ENCODE assay signal across 7 cellular contexts in genomic region chrX:47644557-47645091, GRCh38. TPM values are rescaled to one million over a fixed set of nuclear protein-coding genes. Genes with fewer than 3 reads are reported as not detected.
DNase-seq lines count a peak whose midpoint lies in the region; ATAC-seq and TF ChIP-seq lines count a peak whose summit lies in the region.
"Had no signal": no experiment of that assay in that cellular context is flagged by ENCODE, and none has a peak within 500 bp of the region (broad histone marks: within the 10 kb centered on the region; RNA-seq: fewer than 3 reads in every experiment).

No MANE protein-coding gene starts in this region.

- POLR2A ChIA-PET in activated CD8-positive, alpha-beta T cell treated with anti-CD3 and anti-CD28 coated beads, Interleukin-2, amount 10 ng/mL, durations not matched to agents 7 days and 5 days (lab: Charles Lee): no interaction called here

- no peaks in the 10 kb centered on the region for H3K9me2 ChIP-seq in GM23338 (ENCODE audit: insufficient read depth)

- H3K36me3 Mint-ChIP-seq in GM23338 (ENCODE audit: low read depth): peaks cover 38% of the 10 kb centered on the region
- peaks cover 50% of the 10 kb centered on the region for H3K36me3 Mint-ChIP-seq in activated CD8-positive, alpha-beta T cell treated with anti-CD3 and anti-CD28 coated beads, Interleukin-2, amount 10 ng/mL, durations not matched to agents 7 days and 5 days (ENCODE audit: low read depth)
- H3K36me3 Mint-ChIP-seq in activated T-cell treated with anti-CD3 and anti-CD28 coated beads, Interleukin-2, amount 50 U/mL, for 24 hours (ENCODE audit: low read depth): peaks cover 81% of the 10 kb centered on the region

- ATAC-seq in GM23338: peak; percentile 96
- ATAC-seq in activated CD8-positive, alpha-beta T cell treated with anti-CD3 and anti-CD28 coated beads, Interleukin-2, amount 10 ng/mL, durations not matched to agents 7 days and 5 days: no peak
- ATAC-seq in HG03354 (IDR thresholded peaks at IDR 0.05; ENCODE audit: poor library complexity, severe bottlenecking, unreplicated experiment): no peak
- no peak for ATAC-seq in HG02884 (IDR thresholded peaks at IDR 0.05; ENCODE audit: unreplicated experiment)

- CTCF ChIA-PET in activated CD8-positive, alpha-beta T cell treated with anti-CD3 and anti-CD28 coated beads, Interleukin-2, amount 10 ng/mL, durations not matched to agents 7 days and 5 days (lab: Charles Lee): interaction anchor here (0.7 to 1.6 kb wide), 4 partner anchors 14 to 147 kb away, joined by 4 read pairs; no protein-coding TSS in a partner anchor

- H3K9me3 Mint-ChIP-seq in GM23338: peaks cover 14% of the 10 kb centered on the region
- H3K9me3 Mint-ChIP-seq in activated CD8-positive, alpha-beta T cell treated with anti-CD3 and anti-CD28 coated beads, Interleukin-2, amount 10 ng/mL, durations not matched to agents 7 days and 5 days (ENCODE audit: insufficient read depth): no peaks in the 10 kb centered on the region
- H3K9me3 Mint-ChIP-seq in activated T-cell treated with anti-CD3 and anti-CD28 coated beads, Interleukin-2, amount 50 U/mL, for 24 hours: no peaks in the 10 kb centered on the region

- no peak overlapping the region for H3K4me3 ChIP-seq in GM23338

- H3K4me3 Mint-ChIP-seq in GM23338: no peak overlapping the region
- H3K4me3 Mint-ChIP-seq in activated CD8-positive, alpha-beta T cell treated with anti-CD3 and anti-CD28 coated beads, Interleukin-2, amount 10 ng/mL, durations not matched to agents 7 days and 5 days: no peak overlapping the region
- H3K4me3 Mint-ChIP-seq in activated T-cell treated with anti-CD3 and anti-CD28 coated beads, Interleukin-2, amount 50 U/mL, for 24 hours: no peak overlapping the region

- H3K27me3 ChIP-seq in GM23338 (ENCODE audit: insufficient read depth): no peaks in the 10 kb centered on the region

- H3F3A ChIP-seq in GM23338 (replicated peaks; ENCODE audit: low read depth): no peaks in the 10 kb centered on the region

- peaks cover 34% of the 10 kb centered on the region for H3K79me2 ChIP-seq in GM23338 (replicated peaks; ENCODE audit: insufficient read depth)

- H4K20me1 ChIP-seq in GM23338 (replicated peaks; ENCODE audit: insufficient read depth): no peaks in the 10 kb centered on the region; the same call in 1 of the 2 replicates

- H3K4me1 ChIP-seq in GM23338 (ENCODE audit: insufficient read depth): no peaks in the 10 kb centered on the region; the same call in 1 of the 2 replicates

- H3K27ac ChIP-seq in GM23338 (ENCODE audit: low read depth): no peak overlapping the region

- peak; percentile 73 for DNase-seq in GM23338 (ENCODE audit: low spot score)
- DNase-seq in activated CD8-positive, alpha-beta T cell treated with anti-CD3 and anti-CD28 coated beads, Interleukin-2, amount 10 ng/mL, durations not matched to agents 7 days and 5 days: no peak
- DNase-seq in mesenteric fat pad (ENCODE audit: low spot score): peak; percentile 81
- no peak for DNase-seq in activated T-cell treated with anti-CD3 and anti-CD28 coated beads, Interleukin-2, amount 50 U/mL, for 24 hours
- DNase-seq: NCI-H446 had no signal

- H2AFZ ChIP-seq in GM23338: no peak overlapping the region

- no peak overlapping the region for H3K27ac Mint-ChIP-seq in GM23338
- peak overlapping the region; percentile 11 for H3K27ac Mint-ChIP-seq in activated CD8-positive, alpha-beta T cell treated with anti-CD3 and anti-CD28 coated beads, Interleukin-2, amount 10 ng/mL, durations not matched to agents 7 days and 5 days
- H3K27ac Mint-ChIP-seq in activated T-cell treated with anti-CD3 and anti-CD28 coated beads, Interleukin-2, amount 50 U/mL, for 24 hours: no peak overlapping the region

- H3K4me2 ChIP-seq in GM23338: no peak overlapping the region

- peaks cover 10% of the 10 kb centered on the region for H3K27me3 Mint-ChIP-seq in GM23338 (ENCODE audit: insufficient read depth, low read depth, poor library complexity)
- no peaks in the 10 kb centered on the region for H3K27me3 Mint-ChIP-seq in activated CD8-positive, alpha-beta T cell treated with anti-CD3 and anti-CD28 coated beads, Interleukin-2, amount 10 ng/mL, durations not matched to agents 7 days and 5 days (ENCODE audit: low read depth)
- peaks cover 30% of the 10 kb centered on the region for H3K27me3 Mint-ChIP-seq in activated T-cell treated with anti-CD3 and anti-CD28 coated beads, Interleukin-2, amount 50 U/mL, for 24 hours

- H3K36me3 ChIP-seq in GM23338 (ENCODE audit: insufficient read depth): peaks cover 7% of the 10 kb centered on the region; the same call in 1 of the 2 replicates

- H3K4me1 Mint-ChIP-seq in GM23338: peaks cover 15% of the 10 kb centered on the region
- H3K4me1 Mint-ChIP-seq in activated CD8-positive, alpha-beta T cell treated with anti-CD3 and anti-CD28 coated beads, Interleukin-2, amount 10 ng/mL, durations not matched to agents 7 days and 5 days (ENCODE audit: low read depth): peaks cover 43% of the 10 kb centered on the region
- H3K4me1 Mint-ChIP-seq in activated T-cell treated with anti-CD3 and anti-CD28 coated beads, Interleukin-2, amount 50 U/mL, for 24 hours (ENCODE audit: low read depth): peaks cover 39% of the 10 kb centered on the region

- peak; percentile 40 to 62 for TF ChIP-seq CTCF in GM23338 (conservative IDR thresholded peaks at IDR 0.05; ENCODE audit: low read depth in 2 of 2)

RNA-seq across cellular contexts. Expression of gene ELK1, which starts 5.7 kb away (rescaled TPM):
- 24.4 and 39.5 TPM in 2 replicates for total RNA-seq in GM23338 (2014; rRNA removed; shearing (Covaris generic))
- polyA plus RNA-seq in GM23338 (2016; fragmentation: Nextera tagmentation; extraction: Ambion mirVana): 17.9 and 19.2 TPM in 2 replicates
- 10 to 100 TPM; 56.9 to 58.7 TPM for total RNA-seq in activated CD8-positive, alpha-beta T cell treated with anti-CD3 and anti-CD28 coated beads, Interleukin-2, amount 10 ng/mL, durations not matched to agents 7 days and 5 days
- 40.3 TPM for total RNA-seq in mesenteric fat pad

RNA-seq across cellular contexts. Expression of gene UXT, which starts 14.4 kb away (rescaled TPM):
- 58.4 and 64.5 TPM in 2 replicates for total RNA-seq in GM23338 (2014; rRNA removed; shearing (Covaris generic))
- polyA plus RNA-seq in GM23338 (2016; fragmentation: Nextera tagmentation; extraction: Ambion mirVana): 134 and 141 TPM in 2 replicates
- 100 to 1,000 TPM; 148 to 156 TPM for total RNA-seq in activated CD8-positive, alpha-beta T cell treated with anti-CD3 and anti-CD28 coated beads, Interleukin-2, amount 10 ng/mL, durations not matched to agents 7 days and 5 days
- 81.7 TPM for total RNA-seq in mesenteric fat pad

RNA-seq across cellular contexts. Expression of gene CFP, which starts 14.9 kb away (rescaled TPM):
- 1.9 and 2.2 TPM in 2 replicates for total RNA-seq in GM23338 (2014; rRNA removed; shearing (Covaris generic))
- 1.8 and 2.1 TPM in 2 replicates for polyA plus RNA-seq in GM23338 (2016; fragmentation: Nextera tagmentation; extraction: Ambion mirVana)
- total RNA-seq in activated CD8-positive, alpha-beta T cell treated with anti-CD3 and anti-CD28 coated beads, Interleukin-2, amount 10 ng/mL, durations not matched to agents 7 days and 5 days: 10 to 100 TPM; 11.5 to 13.1 TPM
- total RNA-seq in mesenteric fat pad: 11.8 TPM

RNA-seq across cellular contexts. Expression of gene SYN1, which starts 25.0 kb away (rescaled TPM):
- 4.7 and 6.7 TPM in 2 replicates for total RNA-seq in GM23338 (2014; rRNA removed; shearing (Covaris generic))
- polyA plus RNA-seq in GM23338 (2016; fragmentation: Nextera tagmentation; extraction: Ambion mirVana): 3.6 and 7.1 TPM in 2 replicates
- total RNA-seq in activated CD8-positive, alpha-beta T cell treated with anti-CD3 and anti-CD28 coated beads, Interleukin-2, amount 10 ng/mL, durations not matched to agents 7 days and 5 days: under 1 TPM; 0.57 to 0.58 TPM
- total RNA-seq in mesenteric fat pad: not detected

Comparison
In these comparisons a context has a peak if more than half of its experiments do, and no peak if none do; other contexts are left out.
1. DNase-seq: peak in GM23338 (single experiment) and mesenteric fat pad (single experiment); none in activated CD8-positive, alpha-beta T cell treated with anti-CD3 and anti-CD28 coated beads, Interleukin-2, amount 10 ng/mL, durations not matched to agents 7 days and 5 days (single experiment) and activated T-cell treated with anti-CD3 and anti-CD28 coated beads, Interleukin-2, amount 50 U/mL, for 24 hours (single experiment).